26 cellular contexts compared by ENCODE assay signal in the genomic region with DNA sequence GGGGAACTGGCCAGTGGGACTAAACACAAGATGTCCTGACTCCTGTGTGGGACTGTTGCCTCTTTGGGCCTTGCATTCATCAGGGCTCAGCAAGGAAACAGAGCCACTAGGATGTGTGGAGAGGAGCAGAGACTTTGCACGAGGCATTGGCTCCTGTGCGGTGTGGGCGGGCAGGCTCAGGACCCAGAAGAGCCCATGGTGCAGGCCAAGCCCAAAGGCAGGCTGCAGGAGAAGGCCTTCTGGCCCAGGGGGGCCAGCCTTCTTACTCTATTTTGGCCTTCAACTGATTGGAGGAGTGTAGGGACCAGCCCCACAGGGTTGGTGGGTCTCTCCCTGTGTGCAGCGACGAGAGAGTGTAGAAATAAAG.
"Had no signal": no experiment of that assay in that cellular context is flagged by ENCODE, and none has a peak within 500 bp of the region (broad histone marks: within the 10 kb centered on the region; RNA-seq: fewer than 3 reads in every experiment).

No MANE protein-coding gene starts in this region.

- H3K4me2 ChIP-seq: neural progenitor cell had no signal

- H3K9me3 ChIP-seq: adrenal gland, body of pancreas, esophagus muscularis mucosa, heart right ventricle, left lung, stomach, thyroid gland, upper lobe of left lung had no signal

- H3K4me3 ChIP-seq: adrenal gland, body of pancreas, esophagus muscularis mucosa, heart right ventricle, left lung, neural progenitor cell, stomach, thyroid gland, upper lobe of left lung had no signal

- H2AFZ ChIP-seq: neural progenitor cell had no signal

- H3K4me1 ChIP-seq: adrenal gland, esophagus muscularis mucosa, left lung, neural progenitor cell, upper lobe of left lung had no signal

- ATAC-seq: activated CD4-positive, CD25-positive, alpha-beta regulatory T cell treated with anti-CD3 and anti-CD28 coated beads, Interleukin-2, amount 50 U/mL, for 24 hours; body of pancreas; left lung; naive thymus-derived CD4-positive, alpha-beta T cell; sciatic nerve; stimulated activated naive B cell treated with anti-CD40 and anti-IgM and Interleukin-4, amounts not matched to agents 10 μg/mL and 1 μg/mL and 100 μg/mL, for 72 hours had no signal

- H3K27ac ChIP-seq: adrenal gland, body of pancreas, esophagus muscularis mucosa, left lung, neural progenitor cell, stomach, thyroid gland, upper lobe of left lung, WERI-Rb-1 had no signal

- H3K27me3 ChIP-seq: adrenal gland, body of pancreas, left lung, neural progenitor cell, thyroid gland, upper lobe of left lung had no signal

- DNase-seq: activated naive CD4-positive, alpha-beta T cell treated with anti-CD3 and anti-CD28 coated beads for 36 hours; activated naive CD8-positive, alpha-beta T cell treated with anti-CD3 and anti-CD28 coated beads for 36 hours; adrenal gland; aorta; body of pancreas; dermis blood vessel endothelial cell; effector CD4-positive, alpha-beta T cell; foreskin melanocyte; heart right ventricle; kidney glomerular epithelial cell; stimulated activated CD4-positive, alpha-beta T cell treated with anti-CD3 and anti-CD28 coated beads, Interleukin-1b, Interleukin-23, amount 100 ng/mL, for 48 hours; stimulated activated naive B cell treated with anti-CD40 and anti-IgM and Interleukin-4, amounts not matched to agents 10 μg/mL and 1 μg/mL and 100 μg/mL, for 72 hours; stomach; SW 1271; T1000; thyroid gland; WERI-Rb-1 had no signal

- FAIRE-seq: colon, small intestine had no signal

- H3K9ac ChIP-seq: neural progenitor cell had no signal

- H3K36me3 ChIP-seq: adrenal gland, heart right ventricle, left lung, neural progenitor cell, thyroid gland, upper lobe of left lung, WERI-Rb-1 had no signal
